In the genomic region with DNA sequence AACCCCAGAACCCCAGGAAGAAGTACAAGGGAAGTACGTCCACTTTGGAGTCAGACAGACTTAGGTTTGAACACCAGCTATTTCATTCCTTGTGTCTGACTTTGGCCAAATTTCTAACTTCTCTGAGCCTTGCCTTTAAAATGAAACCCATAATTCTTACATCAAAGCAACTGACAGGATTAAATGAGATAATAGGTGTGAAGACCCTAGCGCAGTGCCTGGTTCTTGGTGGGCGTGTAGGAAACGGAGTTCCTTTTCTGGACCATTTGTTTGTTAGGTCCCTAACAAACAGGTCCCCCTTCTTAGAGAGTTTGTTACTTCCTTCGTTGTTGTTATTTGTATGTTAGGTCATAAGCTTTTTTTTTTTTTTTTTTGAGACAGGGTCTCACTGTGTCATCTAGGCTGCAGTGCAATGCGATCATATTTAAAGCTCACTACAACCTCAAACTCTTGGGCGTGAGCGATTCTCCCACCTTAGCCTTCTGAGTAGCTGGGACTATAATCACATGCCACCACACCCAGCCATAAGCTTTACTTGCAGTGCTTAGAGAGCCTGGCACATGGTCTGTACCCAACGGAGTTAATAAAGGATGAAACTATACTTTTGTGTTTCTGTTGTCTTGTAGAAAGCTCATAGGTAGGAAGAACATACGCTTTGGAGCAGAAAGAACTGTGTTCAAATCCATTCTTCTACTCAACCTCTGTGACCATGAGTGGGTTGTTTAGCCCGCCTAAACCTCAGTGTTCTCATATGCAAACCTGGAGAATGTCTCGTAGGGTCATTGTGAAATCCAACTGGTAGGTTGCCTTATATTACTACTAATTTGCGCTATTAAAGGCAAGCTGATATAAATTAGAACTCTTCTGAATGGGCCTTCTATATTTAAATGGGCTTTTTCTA, we compare ENCODE assay signal across 15 cellular contexts. TPM values are rescaled to one million over a fixed set of nuclear protein-coding genes. Genes with fewer than 3 reads are reported as not detected.
DNase-seq lines count a peak whose midpoint lies in the region; ATAC-seq, FAIRE-seq and TF ChIP-seq lines count a peak whose summit lies in the region.
"Had no signal": no experiment of that assay in that cellular context is flagged by ENCODE, and none has a peak within 500 bp of the region (broad histone marks: within the 10 kb centered on the region; RNA-seq: fewer than 3 reads in every experiment).

No MANE protein-coding gene starts in this region.

- SMC1A ChIA-PET in GM12878 (lab: Charles Lee; ENCODE audit: uncharacterized antibody, unreplicated experiment), result interaction anchor here (1.0 to 1.6 kb wide), 3 partner anchors 11 to 332 kb away, joined by 3 to 6 read pairs (median 4); no protein-coding TSS in a partner anchor

- RAD21 ChIA-PET in GM12878 (lab: Charles Lee; ENCODE audit: unreplicated experiment), result interaction anchor here (0.8 to 1.1 kb wide), 2 partner anchors 193 to 332 kb away, joined by 3 to 5 read pairs; no protein-coding TSS in a partner anchor

- BruUV-seq in GM12878 (replicated peaks; lab: Mats Ljungman, UMichigan), result TSS peak; percentile 33

- intact Hi-C loops in GM12878 (cut with micrococcal nuclease; ENCODE audit: unreplicated experiment) (no loop called here), stomach (cut with DNase I; ENCODE audit: low total_unique reads) (loop anchor here (5.0 kb wide), 1 partner anchor 326 kb away; the partner anchor contains the start of gene BLCAP), posterior vena cava (cut with DNase I) (loop anchor here in 1 of 2 donors (5.0 kb wide), 1 partner anchor 326 kb away; the partner anchor contains the start of gene BLCAP)

- H3K4me3 ChIP-seq in HUES6 (ENCODE audit: low read depth, low read length) (no peak overlapping the region), GM12878 (no peak overlapping the region), stomach (no peak overlapping the region), upper lobe of left lung (no peak overlapping the region)

- CTCF ChIA-PET in GM12878 (lab: Yijun Ruan, JAX), result interaction anchor here (0.9 to 13.5 kb wide), 6 partner anchors 11 to 340 kb away, joined by 3 to 200 read pairs (median 6); partner anchors contain the start of gene BLCAP

- H3K9ac ChIP-seq in HUES6 (ENCODE audit: low read length) (no peak overlapping the region), GM12878 (ENCODE audit: control insufficient read depth, insufficient read depth, low read length) (no peak overlapping the region)

- no peak for FAIRE-seq in GM12878 (lab: Jason Lieb, UNC)
- FAIRE-seq: GM12891 had no signal

- no peak for TF ChIP-seq POLR2A in GM12878 (IDR thresholded peaks at IDR 0.05; ENCODE audit: low read depth, low read length)
- no peak for TF ChIP-seq POLR2A in stomach (IDR thresholded peaks at IDR 0.05)
- TF ChIP-seq POLR2A in upper lobe of left lung (IDR thresholded peaks at IDR 0.05), result no peak

- H3K27ac ChIP-seq in HUES6 (ENCODE audit: low read depth, low read length) (0 out of 2 replicates have a peak overlapping the region, but pooled peaks have one; percentile 35), GM12878 (ENCODE audit: control insufficient read depth, insufficient read depth) (no peak overlapping the region), stomach (peak overlapping the region in 3 of 5 donors; percentile 49 to 68 (median 61)), upper lobe of left lung (peak overlapping the region in 2 of 4 donors; percentile 59 to 69)
- H3K27ac ChIP-seq: C4-2B had no signal

- POLR2A ChIA-PET in GM12878 (lab: Charles Lee), result interaction anchor here (0.5 kb wide), 1 partner anchor 837 kb away, joined by 4 read pairs; no protein-coding TSS in a partner anchor

- H3K36me3 ChIP-seq in HUES6 (ENCODE audit: control insufficient read depth, insufficient read depth, low read length), result peaks cover 91% of the 10 kb centered on the region
- H3K36me3 ChIP-seq in GM12878 (ENCODE audit: control insufficient read depth in 2 of 2, insufficient read depth in 2 of 2, low read length in 1 of 2), result peaks cover 34 to 55% of the 10 kb centered on the region in 2 experiments
- peaks cover 37 to 94% (median 85%) of the 10 kb centered on the region in 4 donors for H3K36me3 ChIP-seq in stomach
- H3K36me3 ChIP-seq in upper lobe of left lung, result peaks cover 21 to 86% (median 55%) of the 10 kb centered on the region in 4 donors

- WGBS in GM12878 (ENCODE audit: insufficient coverage, insufficient replicate concordance, low lambda C conversion rate, missing lambda C conversion rate), result 86% methylated on average over 12 of the region's 13 CpGs
- WGBS in stomach, 5 donors, result 91 to 94% (median 93%) methylated on average over 13 of the region's 13 CpGs
- 94 to 97% methylated on average over 13 of the region's 13 CpGs for WGBS in upper lobe of left lung, 2 donors

- TF ChIP-seq EP300 in GM12878 (IDR thresholded peaks at IDR 0.05; ENCODE audit: borderline replicate concordance in 1 of 2, control insufficient read depth in 1 of 2, low read depth in 2 of 2, low read length in 2 of 2), result no peak
- TF ChIP-seq EP300 in stomach (IDR thresholded peaks at IDR 0.05), result no peak
- no peak for TF ChIP-seq EP300 in upper lobe of left lung (IDR thresholded peaks at IDR 0.05)

- in situ Hi-C loops in GM12878 (cut with MboI), result no loop called here

- H3K79me2 ChIP-seq in GM12878 (ENCODE audit: control insufficient read depth, insufficient read depth, low read length), result peaks cover 9% of the 10 kb centered on the region

- DNase-seq in GM12878 (ENCODE audit: low read depth, low spot score), result no peak
- DNase-seq in iris pigment epithelial cell (ENCODE audit: low read depth), result peak; percentile 35
- DNase-seq in stomach, result no peak
- DNase-seq in posterior vena cava (ENCODE audit: low spot score), result no peak
- no peak for DNase-seq in cerebellar nuclear complex (lab: John Stamatoyannopoulos, UW)
- no peak for DNase-seq in upper lobe of left lung
- DNase-seq: activated CD4-positive, CD25-positive, alpha-beta regulatory T cell treated with anti-CD3 and anti-CD28 coated beads, Interleukin-2, amount 50 U/mL, for 72 hours; activated naive CD8-positive, alpha-beta T cell treated with anti-CD3 and anti-CD28 coated beads, Interleukin-2, amount 10 ng/mL, durations not matched to agents 7 days and 5 days; NCI-H2081; NCI-H82; tibial artery had no signal

- ATAC-seq in GM12878 (no peak), HG03139 (IDR thresholded peaks at IDR 0.05; ENCODE audit: unreplicated experiment) (no peak), upper lobe of left lung (ENCODE audit: low FRiP score in 2 of 2) (no peak)

- H3K4me1 ChIP-seq in HUES6 (ENCODE audit: control insufficient read depth, insufficient read depth, low read length) (peaks cover 4% of the 10 kb centered on the region; the same call in 1 of the 2 replicates), GM12878 (ENCODE audit: control insufficient read depth, insufficient read depth, low read length) (no peaks in the 10 kb centered on the region), stomach (peaks cover 0 to 24% (median 8%) of the 10 kb centered on the region in 4 donors), upper lobe of left lung (peaks cover 0 to 5% (median 4%) of the 10 kb centered on the region in 4 donors)

- H2AFZ ChIP-seq in GM12878 (ENCODE audit: control insufficient read depth, low read depth, low read length), result no peak overlapping the region

- no peak overlapping the region for H3K4me2 ChIP-seq in GM12878 (ENCODE audit: control insufficient read depth, insufficient read depth)

- no peak for TF ChIP-seq RAD21 in GM12878 (IDR thresholded peaks at IDR 0.05; ENCODE audit: insufficient read depth, low read depth, low read length)

- TF ChIP-seq CTCF in GM12878 (IDR thresholded peaks at IDR 0.05 in 2 of 3, conservative IDR thresholded peaks at IDR 0.05 in 1 of 3; ENCODE audit: control insufficient read depth in 2 of 3, extremely low read depth in 1 of 3, insufficient read depth in 1 of 3, low read depth in 3 of 3, low read length in 3 of 3) (no peak), stomach (IDR thresholded peaks at IDR 0.05) (no peak), upper lobe of left lung (IDR thresholded peaks at IDR 0.05) (no peak)

- H3K9me3 ChIP-seq in HUES6 (ENCODE audit: control insufficient read depth, insufficient read depth, low read depth, low read length) (no peaks in the 10 kb centered on the region), GM12878 (replicated peaks; ENCODE audit: control insufficient read depth, insufficient read depth, low read length) (no peaks in the 10 kb centered on the region), stomach (no peaks in the 10 kb centered on the region), upper lobe of left lung (no peaks in the 10 kb centered on the region)
- H3K9me3 ChIP-seq: tibial artery had no signal

- H3K27me3 ChIP-seq in HUES6 (ENCODE audit: control insufficient read depth, insufficient read depth, low read length), result no peaks in the 10 kb centered on the region
- no peaks in the 10 kb centered on the region for H3K27me3 ChIP-seq in GM12878 (replicated peaks in 1 of 2; ENCODE audit: control insufficient read depth in 2 of 2, insufficient read depth in 2 of 2, low read length in 1 of 2)
- H3K27me3 ChIP-seq in stomach, result no peaks in the 10 kb centered on the region
- H3K27me3 ChIP-seq in upper lobe of left lung, result no peaks in the 10 kb centered on the region
- H3K27me3 ChIP-seq: tibial artery had no signal

- H4K20me1 ChIP-seq in GM12878 (ENCODE audit: control insufficient read depth, insufficient read depth), result peaks cover 3% of the 10 kb centered on the region; the same call in 1 of the 2 replicates

RNA-seq across cellular contexts. Expression of gene MROH8, which starts 21.8 kb away (rescaled TPM):
- 4.5 and 4.9 TPM in 2 replicates for total RNA-seq in GM12878 (2013; cell fraction: nucleolus; rRNA removed)
- 1.4 and 1.6 TPM in 2 replicates for total RNA-seq in GM12878 (2014; rRNA removed)
- total RNA-seq in GM12878 (2014; rRNA removed; fragmentation: Illumina TruSeq; extraction: Trizol), result 1.6 and 2.5 TPM in 2 replicates
- total RNA-seq in GM12878 (2021), result 1.5 and 2.3 TPM in 2 replicates
- 0.76 TPM for polyA plus RNA-seq in GM12878 (2011; ENCODE audit: low read depth)
- polyA plus RNA-seq in GM12878 (2011; rRNA removed), result 1.7 and 2.8 TPM in 2 replicates
- 1.9 and 2.0 TPM in 2 replicates for polyA plus RNA-seq in GM12878 (2011; cell fraction: cytosol; rRNA removed)
- polyA plus RNA-seq in GM12878 (2011; cell fraction: nucleus; rRNA removed), result 2.5 and 3.3 TPM in 2 replicates
- 1.4 and 2.0 TPM in 2 replicates for polyA plus RNA-seq in GM12878 (2012)
- 2.8 and 4.0 TPM in 2 replicates for polyA plus RNA-seq in GM12878 (2014; fragmentation: Illumina TruSeq; extraction: Trizol)
- under 1 TPM; 0.16 to 0.93 TPM for polyA plus RNA-seq in GM12878 (2014; fragmentation: Nextera tagmentation; extraction: Ambion mirVana)
- polyA plus RNA-seq in GM12878 (2014; rRNA removed), result 1.9 TPM in 2 replicates
- polyA plus RNA-seq in GM12878 (2016; fragmentation: Nextera tagmentation; extraction: Ambion mirVana), result 1 to 10 TPM; 2.6 to 2.8 TPM
- 2.0 and 3.1 TPM in 2 replicates for polyA minus RNA-seq in GM12878 (2011; rRNA and poly(A)+ RNA removed)
- 0.80 TPM in 1 of 2 replicates, not detected in the other for polyA minus RNA-seq in GM12878 (2011; cell fraction: cytosol; rRNA and poly(A)+ RNA removed)
- polyA minus RNA-seq in GM12878 (2011; cell fraction: nucleus; rRNA and poly(A)+ RNA removed), result 1.5 and 2.7 TPM in 2 replicates
- 1 to 10 TPM in 2 of 5 donors, under 1 TPM in 2, not detected in 1; 0.43 to 6.4 (median 2.8) TPM for total RNA-seq in stomach
- polyA plus RNA-seq in stomach, result 1 to 10 TPM; 1.4 to 3.5 (median 1.8) TPM
- total RNA-seq in posterior vena cava, result 1 to 10 TPM; 3.0 to 3.6 TPM
- 1 to 10 TPM; 1.1 to 5.9 (median 2.2) TPM for total RNA-seq in upper lobe of left lung

RNA-seq across cellular contexts. Expression of gene RPN2, which starts 22.0 kb away (rescaled TPM):
- total RNA-seq in GM12878 (2013; cell fraction: nucleolus; rRNA removed), result 134 and 140 TPM in 2 replicates
- 225 and 248 TPM in 2 replicates for total RNA-seq in GM12878 (2014; rRNA removed)
- total RNA-seq in GM12878 (2014; rRNA removed; fragmentation: Illumina TruSeq; extraction: Trizol), result 231 and 241 TPM in 2 replicates
- 157 and 161 TPM in 2 replicates for total RNA-seq in GM12878 (2021)
- 147 TPM for polyA plus RNA-seq in GM12878 (2011; ENCODE audit: low read depth)
- polyA plus RNA-seq in GM12878 (2011; rRNA removed), result 162 and 222 TPM in 2 replicates
- 220 and 255 TPM in 2 replicates for polyA plus RNA-seq in GM12878 (2011; cell fraction: cytosol; rRNA removed)
- polyA plus RNA-seq in GM12878 (2011; cell fraction: nucleus; rRNA removed), result 147 and 211 TPM in 2 replicates
- polyA plus RNA-seq in GM12878 (2012), result 136 and 163 TPM in 2 replicates
- polyA plus RNA-seq in GM12878 (2014; fragmentation: Illumina TruSeq; extraction: Trizol), result 198 and 207 TPM in 2 replicates
- 100 to 1,000 TPM; 274 to 365 TPM for polyA plus RNA-seq in GM12878 (2014; fragmentation: Nextera tagmentation; extraction: Ambion mirVana)
- 133 and 148 TPM in 2 replicates for polyA plus RNA-seq in GM12878 (2014; rRNA removed)
- polyA plus RNA-seq in GM12878 (2016; fragmentation: Nextera tagmentation; extraction: Ambion mirVana), result 100 to 1,000 TPM; 298 to 306 TPM
- polyA minus RNA-seq in GM12878 (2011; rRNA and poly(A)+ RNA removed), result 278 and 290 TPM in 2 replicates
- 116 and 157 TPM in 2 replicates for polyA minus RNA-seq in GM12878 (2011; cell fraction: cytosol; rRNA and poly(A)+ RNA removed)
- polyA minus RNA-seq in GM12878 (2011; cell fraction: nucleus; rRNA and poly(A)+ RNA removed), result 54.9 and 77.2 TPM in 2 replicates
- 100 to 1,000 TPM in 3 of 5 donors, 10 to 100 TPM in 2; 48.4 to 163 (median 117) TPM for total RNA-seq in stomach
- polyA plus RNA-seq in stomach, result 10 to 100 TPM; 32.5 to 76.3 (median 63.1) TPM
- 100 to 1,000 TPM; 136 to 175 TPM for total RNA-seq in posterior vena cava
- total RNA-seq in upper lobe of left lung, result 100 to 1,000 TPM in 4 of 6 donors, 10 to 100 TPM in 2; 55.5 to 193 (median 143) TPM
